In genomic region chr15:28712270-28712669, GRCh38 we compare ENCODE assay signal across 4 cellular contexts. TPM values are rescaled to one million over a fixed set of nuclear protein-coding genes. Genes with fewer than 3 reads are reported as not detected.
"Had no signal": no experiment of that assay in that cellular context is flagged by ENCODE, and none has a peak within 500 bp of the region (broad histone marks: within the 10 kb centered on the region; RNA-seq: fewer than 3 reads in every experiment).

Gene GOLGA8M (minus strand): TSS chr15:28712421. CDS start chr15:28712323, 98 bp downstream.

RNA-seq across cellular contexts. Expression of gene GOLGA8M, which starts in this region (rescaled TPM):
- total RNA-seq: activated T-cell treated with anti-CD3 and anti-CD28 coated beads, Interleukin-2, amount 50 U/mL, for 4 hours; body of pancreas; bronchial epithelial cell had no signal
- polyA plus RNA-seq: cardiac muscle cell had no signal
